ENCODE assay signal across 9 cellular contexts in the genomic region with DNA sequence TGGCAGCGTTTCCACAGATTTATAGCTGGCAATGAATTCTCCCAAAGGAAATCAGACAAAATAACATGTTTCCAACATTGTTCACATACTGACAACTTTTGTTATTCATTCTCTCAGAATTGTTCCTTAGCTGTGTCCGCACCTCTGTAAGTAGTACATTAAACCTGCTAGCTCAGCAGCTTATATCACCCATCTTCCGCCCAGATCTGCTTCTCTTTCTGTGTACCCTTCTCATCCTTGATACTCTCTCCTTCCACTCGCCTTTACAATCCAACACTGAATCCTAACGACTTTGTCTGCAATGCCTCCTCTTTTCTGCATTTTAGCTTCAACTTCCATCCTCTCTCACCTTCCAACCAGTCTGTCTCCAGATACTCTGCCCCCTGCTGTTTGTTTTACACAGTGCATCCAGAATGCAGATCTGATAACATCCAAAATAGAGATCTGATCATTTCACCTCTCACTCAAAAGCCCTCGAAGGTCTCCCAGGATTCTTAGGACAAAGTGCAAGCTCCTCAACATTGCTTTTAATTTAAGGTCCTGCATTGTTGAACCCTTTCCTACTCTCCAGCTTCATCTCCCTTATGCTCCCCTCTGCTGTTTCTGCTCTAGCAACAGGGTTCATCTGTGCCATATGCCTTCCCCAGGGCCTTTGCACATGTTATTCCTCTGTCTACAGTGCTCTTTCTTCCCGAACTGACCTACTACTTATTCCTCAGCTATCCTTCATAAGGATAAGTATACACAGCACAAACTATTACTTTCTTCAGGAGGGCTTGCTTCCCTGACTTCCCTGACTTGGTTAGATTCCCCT.
DNase-seq lines count a peak whose midpoint lies in the region; ATAC-seq and TF ChIP-seq lines count a peak whose summit lies in the region.
"Had no signal": no experiment of that assay in that cellular context is flagged by ENCODE, and none has a peak within 500 bp of the region (broad histone marks: within the 10 kb centered on the region; RNA-seq: fewer than 3 reads in every experiment).

No MANE protein-coding gene starts in this region.

- H3K27ac Mint-ChIP-seq in activated CD4-positive, alpha-beta T cell treated with anti-CD3 and anti-CD28 coated beads, Interleukin-2, amount 10 ng/mL, durations not matched to agents 7 days and 5 days: no peak overlapping the region

- no peak overlapping the region for H3K4me3 Mint-ChIP-seq in activated CD4-positive, alpha-beta T cell treated with anti-CD3 and anti-CD28 coated beads, Interleukin-2, amount 10 ng/mL, durations not matched to agents 7 days and 5 days

- no peak overlapping the region for H3K4me3 ChIP-seq in fibroblast of villous mesenchyme (ENCODE audit: low read depth, low read length)
- H3K4me3 ChIP-seq: SJSA1 had no signal

- no peaks in the 10 kb centered on the region for H3K36me3 Mint-ChIP-seq in activated CD4-positive, alpha-beta T cell treated with anti-CD3 and anti-CD28 coated beads, Interleukin-2, amount 10 ng/mL, durations not matched to agents 7 days and 5 days (ENCODE audit: low read depth)

- peak; percentile 58 for TF ChIP-seq CTCF in fibroblast of villous mesenchyme (IDR thresholded peaks at IDR 0.05; ENCODE audit: insufficient read depth, low read depth, low read length)
- no peak for TF ChIP-seq CTCF in omental fat pad (IDR thresholded peaks at IDR 0.05)

- ATAC-seq in HG03342 (IDR thresholded peaks at IDR 0.05; ENCODE audit: unreplicated experiment) (peak; percentile 55), omental fat pad (ENCODE audit: low FRiP score) (no peak)

- peak; percentile 23 for DNase-seq in DMS153 treated with DMSO at 0.1 percent for 48 hours (lab: John Stamatoyannopoulos, UW; ENCODE audit: unreplicated experiment)
- DNase-seq in activated CD4-positive, alpha-beta T cell treated with anti-CD3 and anti-CD28 coated beads, Interleukin-2, amount 10 ng/mL, durations not matched to agents 7 days and 5 days: peak; percentile 58
- peak; percentile 24 for DNase-seq in fibroblast of villous mesenchyme (ENCODE audit: low read depth)
- peak; percentile 3 for DNase-seq in stimulated activated CD4-positive, alpha-beta T cell treated with anti-CD3 and anti-CD28 coated beads, Interleukin-1b, Interleukin-23, amount 100 ng/mL, for 48 hours
- DNase-seq in 8988T: no peak
- no peak for DNase-seq in NCI-H1436 (lab: John Stamatoyannopoulos, UW)
- no peak for DNase-seq in omental fat pad (ENCODE audit: low spot score)

- POLR2A ChIA-PET in activated CD4-positive, alpha-beta T cell treated with anti-CD3 and anti-CD28 coated beads, Interleukin-2, amount 10 ng/mL, durations not matched to agents 7 days and 5 days (lab: Charles Lee): no interaction called here

- CTCF ChIA-PET in activated CD4-positive, alpha-beta T cell treated with anti-CD3 and anti-CD28 coated beads, Interleukin-2, amount 10 ng/mL, durations not matched to agents 7 days and 5 days (lab: Charles Lee): interaction anchor here (0.8 to 1.4 kb wide), 3 partner anchors 20 to 231 kb away, joined by 3 to 5 read pairs (median 5); no protein-coding TSS in a partner anchor

- H3K4me1 Mint-ChIP-seq in activated CD4-positive, alpha-beta T cell treated with anti-CD3 and anti-CD28 coated beads, Interleukin-2, amount 10 ng/mL, durations not matched to agents 7 days and 5 days: peaks cover 6% of the 10 kb centered on the region

- peaks cover 6% of the 10 kb centered on the region for H3K27me3 Mint-ChIP-seq in activated CD4-positive, alpha-beta T cell treated with anti-CD3 and anti-CD28 coated beads, Interleukin-2, amount 10 ng/mL, durations not matched to agents 7 days and 5 days

- H3K9me3 Mint-ChIP-seq in activated CD4-positive, alpha-beta T cell treated with anti-CD3 and anti-CD28 coated beads, Interleukin-2, amount 10 ng/mL, durations not matched to agents 7 days and 5 days: peaks cover 3% of the 10 kb centered on the region

Comparison
In these comparisons a context has a peak if more than half of its experiments do, and no peak if none do; other contexts are left out.
1. DNase-seq: peak in DMS153 treated with DMSO at 0.1 percent for 48 hours (single experiment), activated CD4-positive, alpha-beta T cell treated with anti-CD3 and anti-CD28 coated beads, Interleukin-2, amount 10 ng/mL, durations not matched to agents 7 days and 5 days (single experiment), fibroblast of villous mesenchyme (single experiment) and stimulated activated CD4-positive, alpha-beta T cell treated with anti-CD3 and anti-CD28 coated beads, Interleukin-1b, Interleukin-23, amount 100 ng/mL, for 48 hours (single experiment); none in 8988T (single experiment), NCI-H1436 (single experiment) and omental fat pad (single experiment).